ENCODE assay signal across 8 cellular contexts in genomic region chr19:44723952-44724319, GRCh38. TPM values are rescaled to one million over a fixed set of nuclear protein-coding genes. Genes with fewer than 3 reads are reported as not detected.
DNase-seq lines count a peak whose midpoint lies in the region; FAIRE-seq and TF ChIP-seq lines count a peak whose summit lies in the region.

No MANE protein-coding gene starts in this region.

- peak overlapping the region; percentile 31; the same call in 1 of the 2 replicates for H2AFZ ChIP-seq in KMS-11 (ENCODE audit: low read depth)

- H4K20me1 ChIP-seq in KMS-11 (ENCODE audit: insufficient read depth): no peaks in the 10 kb centered on the region

- peak overlapping the region; percentile 69 for H3K4me2 ChIP-seq in KMS-11

- H3K36me3 ChIP-seq in A673 (ENCODE audit: insufficient read depth, low read length, poor library complexity, severe bottlenecking): no peaks in the 10 kb centered on the region
- no peaks in the 10 kb centered on the region for H3K36me3 ChIP-seq in KMS-11 (ENCODE audit: insufficient read depth)

- CTCF ChIA-PET in A673 (lab: Charles Lee): interaction anchor here (0.5 to 3.4 kb wide), 19 partner anchors 9 to 455 kb away, joined by 3 to 122 read pairs (median 4); partner anchors contain the start of gene BLOC1S3

- no peaks in the 10 kb centered on the region for H3K79me2 ChIP-seq in KMS-11 (ENCODE audit: insufficient read depth, low read depth)

- FAIRE-seq in GM18507 (lab: Jason Lieb, UNC): peak; percentile 86

- H3K4me3 ChIP-seq in A673 (ENCODE audit: low read depth, low read length, poor library complexity, severe bottlenecking) (no peak overlapping the region), KMS-11 (IDR thresholded peaks at IDR 0.05; ENCODE audit: insufficient read depth, low read depth, low read length) (no peak overlapping the region), foreskin fibroblast (ENCODE audit: low read depth in 1 of 2, low read length in 2 of 2) (no peak overlapping the region)

- intact Hi-C loops in A673 (cut with micrococcal nuclease; ENCODE audit: unreplicated experiment): loop anchor here (1.0 to 5.0 kb wide), 3 partner anchors 46 to 228 kb away; no protein-coding TSS in a partner anchor

- POLR2A ChIA-PET in A673 (lab: Charles Lee; ENCODE audit: low non-redundant PET): interaction anchor here (0.5 kb wide), 1 partner anchor 30 kb away, joined by 6 read pairs; no protein-coding TSS in a partner anchor

- H3K27ac ChIP-seq in A673 (ENCODE audit: low read depth, low read length, poor library complexity, severe bottlenecking): no peak overlapping the region
- peak overlapping the region; percentile 96 for H3K27ac ChIP-seq in KMS-11

- DNase-seq in A673 (ENCODE audit: low spot score) (peak; percentile 81), GM18507 (ENCODE audit: extremely low spot score, insufficient read length, low read depth) (peak; percentile 65), SHP77 (lab: John Stamatoyannopoulos, UW) (peak; percentile 58 to 64), foreskin fibroblast (peak; percentile 67 to 92), occipital lobe (lab: John Stamatoyannopoulos, UW) (peak; percentile 55), superior temporal gyrus (ENCODE audit: extremely low spot score) (peak; percentile 85)
- DNase-seq in activated effector memory CD4-positive, alpha-beta T cell treated with anti-CD3 and anti-CD28 coated beads, Interleukin-2, amount 50 U/mL, for 16 hours: peak; percentile 93

- no peaks in the 10 kb centered on the region for H3K27me3 ChIP-seq in A673 (replicated peaks; ENCODE audit: insufficient read depth, low read depth, low read length, poor library complexity)
- H3K27me3 ChIP-seq in KMS-11 (ENCODE audit: insufficient read depth, low read depth): no peaks in the 10 kb centered on the region

- TF ChIP-seq CTCF in A673 (conservative IDR thresholded peaks at IDR 0.05; ENCODE audit: low read depth, low read length) (peak; percentile 95), KMS-11 (conservative IDR thresholded peaks at IDR 0.05; ENCODE audit: low read depth, low read length) (peak; percentile 98), foreskin fibroblast (IDR thresholded peaks at IDR 0.05; ENCODE audit: low read depth, low read length) (peak; percentile 93)

- no TSS peak for BruUV-seq in A673 (replicated peaks; lab: Mats Ljungman, UMichigan)

- peak overlapping the region; percentile 37; the same call in 1 of the 2 replicates for H3K9ac ChIP-seq in KMS-11

- H3K4me1 ChIP-seq in A673 (ENCODE audit: insufficient read depth, low read length, poor library complexity, severe bottlenecking) (no peaks in the 10 kb centered on the region), KMS-11 (ENCODE audit: low read depth, poor library complexity, severe bottlenecking) (peaks cover 79% of the 10 kb centered on the region)

- no peaks in the 10 kb centered on the region for H3K9me3 ChIP-seq in A673 (ENCODE audit: low read depth, low read length, poor library complexity, severe bottlenecking)

RNA-seq across cellular contexts. Expression of gene BCL3, which starts 24.6 kb away (rescaled TPM):
- 6.6 and 9.9 TPM in 2 replicates for total RNA-seq in A673 (2021)
- not detected for total RNA-seq in occipital lobe

RNA-seq across cellular contexts. Expression of gene CEACAM16, which starts 25.0 kb away (rescaled TPM):
- total RNA-seq in A673 (2021) (not detected in 2 replicates), occipital lobe (not detected)

RNA-seq across cellular contexts. Expression of gene CEACAM19, which starts 52.7 kb away (rescaled TPM):
- 2.5 and 2.9 TPM in 2 replicates for total RNA-seq in A673 (2021)
- 2.0 TPM for total RNA-seq in occipital lobe

RNA-seq across cellular contexts. Expression of gene CBLC, which starts 53.8 kb away (rescaled TPM):
- total RNA-seq in A673 (2021) (not detected in 2 replicates), occipital lobe (not detected)
